ENCODE assay signal across 25 cellular contexts in the genomic region with DNA sequence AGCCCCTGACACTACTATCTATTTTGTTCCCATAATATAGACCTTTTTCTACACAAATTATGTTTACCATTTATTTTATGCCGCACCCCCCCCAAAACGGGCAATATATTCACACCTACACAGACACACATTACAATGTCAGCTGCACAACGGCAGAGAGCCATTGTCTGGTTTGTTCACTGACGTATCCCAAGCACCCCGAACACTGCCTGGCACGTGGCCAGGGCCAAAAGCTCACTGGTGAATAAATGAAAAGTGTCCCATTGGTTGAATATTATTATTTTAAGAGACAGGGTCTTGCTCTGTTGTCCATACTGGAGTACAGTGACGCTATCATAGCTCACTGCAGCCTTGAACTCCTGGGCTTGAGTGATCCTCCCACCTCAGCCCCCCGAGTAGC.
DNase-seq lines count a peak whose midpoint lies in the region; ATAC-seq, FAIRE-seq and TF ChIP-seq lines count a peak whose summit lies in the region.
"Had no signal": no experiment of that assay in that cellular context is flagged by ENCODE, and none has a peak within 500 bp of the region (broad histone marks: within the 10 kb centered on the region; RNA-seq: fewer than 3 reads in every experiment).

No MANE protein-coding gene starts in this region.

- H3K27ac Mint-ChIP-seq in neural progenitor cell, result no peak overlapping the region
- H3K27ac Mint-ChIP-seq: CD4-positive, alpha-beta T cell; H9 had no signal

- 84% methylated on average over 7 of the region's 8 CpGs for WGBS in K562 (ENCODE audit: insufficient coverage, low coverage, missing lambda C conversion rate)
- 79 to 82% methylated on average over 8 of the region's 8 CpGs for WGBS in thyroid gland, 2 donors

- H3K4me2 ChIP-seq in K562 (ENCODE audit: insufficient read depth, low read length), result no peak overlapping the region
- no peak overlapping the region for H3K4me2 ChIP-seq in neural progenitor cell
- no peak overlapping the region for H3K4me2 ChIP-seq in OCI-LY7 (ENCODE audit: low read length)
- H3K4me2 ChIP-seq: A549; BLaER1 treated with 17β-estradiol and CSF1 and Interleukin-3, amounts not matched to agents 10 nM and 100 nM had no signal

- H3F3A ChIP-seq in neural progenitor cell (ENCODE audit: low read depth), result no peaks in the 10 kb centered on the region

- TF ChIP-seq EP300 in K562 (IDR thresholded peaks at IDR 0.05; ENCODE audit: low read length), result no peak

- H3K4me3 ChIP-seq in K562, result no peak overlapping the region
- H3K4me3 ChIP-seq in neural progenitor cell, result no peak overlapping the region
- no peak overlapping the region for H3K4me3 ChIP-seq in thyroid gland (replicated peaks in 1 of 3)
- no peak overlapping the region for H3K4me3 ChIP-seq in OCI-LY7 (ENCODE audit: low read depth, low read length, poor library complexity, severe bottlenecking)
- H3K4me3 ChIP-seq: A549; BLaER1 treated with 17β-estradiol and CSF1 and Interleukin-3, amounts not matched to agents 10 nM and 100 nM; GM23248 had no signal

- H2AFZ ChIP-seq in K562 (ENCODE audit: low read depth, low read length) (no peak overlapping the region), neural progenitor cell (replicated peaks) (no peak overlapping the region), OCI-LY7 (ENCODE audit: low read length) (no peak overlapping the region)
- H2AFZ ChIP-seq: GM23248 had no signal

- DNase-seq in K562 (ENCODE audit: extremely low read depth in 1 of 4, low spot score in 3 of 4) (no peak), neural progenitor cell (ENCODE audit: low spot score) (no peak), thyroid gland (no peak), OCI-LY7 (ENCODE audit: low spot score) (no peak)
- DNase-seq: 8988T; ACHN; AML-193; BE2C; CD4-positive, alpha-beta T cell; CD8-positive, alpha-beta memory T cell; DMS 273 treated with DMSO at 0.1 percent for 48 hours; DMS79; EL; GDM1; GM23248; H9 had no signal

- intact Hi-C loops in K562 (cut with micrococcal nuclease) (no loop called here), thyroid gland (cut with DNase I) (no loop called here), OCI-LY7 (cut with micrococcal nuclease; ENCODE audit: unreplicated experiment) (no loop called here)

- no peaks in the 10 kb centered on the region for H3K27me3 Mint-ChIP-seq in neural progenitor cell (ENCODE audit: insufficient read depth, low read depth)
- H3K27me3 Mint-ChIP-seq: CD4-positive, alpha-beta T cell; CD8-positive, alpha-beta memory T cell had no signal

- CTCF ChIA-PET in K562 (lab: Yijun Ruan, JAX; ENCODE audit: low intra/inter-chr PET ratio), result no interaction called here
- CTCF ChIA-PET in OCI-LY7 (lab: Charles Lee; ENCODE audit: unreplicated experiment), result no interaction called here

- H3K36me3 ChIP-seq in K562 (ENCODE audit: control insufficient read depth, insufficient read depth, low read length), result no peaks in the 10 kb centered on the region; the same call in 2 of the 3 replicates
- H3K36me3 ChIP-seq in neural progenitor cell, result no peaks in the 10 kb centered on the region
- no peaks in the 10 kb centered on the region for H3K36me3 ChIP-seq in thyroid gland
- H3K36me3 ChIP-seq in OCI-LY7 (ENCODE audit: insufficient read depth, low read length), result no peaks in the 10 kb centered on the region
- H3K36me3 ChIP-seq: BE2C had no signal

- peaks cover 48% of the 10 kb centered on the region for H3K79me2 ChIP-seq in K562 (ENCODE audit: control insufficient read depth, insufficient read depth, low read length)
- H3K79me2 ChIP-seq in neural progenitor cell (ENCODE audit: low read depth), result peaks cover 36% of the 10 kb centered on the region
- H3K79me2 ChIP-seq in OCI-LY7 (ENCODE audit: insufficient read depth, low read depth, low read length), result no peaks in the 10 kb centered on the region; the same call in 1 of the 2 replicates

- H3K4me1 ChIP-seq in K562 (replicated peaks in 1 of 2; ENCODE audit: control insufficient read depth in 2 of 2, insufficient read depth in 2 of 2, low read length in 2 of 2) (peaks cover 0 to 23% of the 10 kb centered on the region in 2 experiments; a peak in 2 of 5 replicates), neural progenitor cell (peaks cover 15% of the 10 kb centered on the region), thyroid gland (peaks cover 80 to 83% of the 10 kb centered on the region in 2 donors), OCI-LY7 (ENCODE audit: insufficient read depth, low read length, poor library complexity, severe bottlenecking) (no peaks in the 10 kb centered on the region)

- H3K9me3 ChIP-seq in K562 (replicated peaks; ENCODE audit: control insufficient read depth, insufficient read depth, low read depth, low read length) (no peaks in the 10 kb centered on the region), neural progenitor cell (ENCODE audit: low read depth) (no peaks in the 10 kb centered on the region), thyroid gland (no peaks in the 10 kb centered on the region), OCI-LY7 (ENCODE audit: low read length) (no peaks in the 10 kb centered on the region)
- H3K9me3 ChIP-seq: A549; BE2C; BLaER1 treated with 17β-estradiol and CSF1 and Interleukin-3, amounts not matched to agents 10 nM and 100 nM had no signal

- no TSS peak for BruUV-seq in K562 (replicated peaks; lab: Mats Ljungman, UMichigan)
- BruUV-seq in OCI-LY7 (replicated peaks; lab: Mats Ljungman, UMichigan), result no TSS peak

- no peaks in the 10 kb centered on the region for H3K9me1 ChIP-seq in K562 (ENCODE audit: control insufficient read depth, insufficient read depth, low read length)

- H4K20me1 ChIP-seq in K562 (replicated peaks; ENCODE audit: control insufficient read depth, insufficient read depth, low read length) (no peaks in the 10 kb centered on the region), neural progenitor cell (ENCODE audit: low read depth) (peaks cover 34% of the 10 kb centered on the region), OCI-LY7 (ENCODE audit: insufficient read depth, low read length) (no peaks in the 10 kb centered on the region)

- H3K9ac ChIP-seq in K562 (ENCODE audit: insufficient read depth in 1 of 2, low read depth in 2 of 2, low read length in 2 of 2), result no peak overlapping the region
- H3K9ac ChIP-seq in neural progenitor cell, result no peak overlapping the region
- H3K9ac ChIP-seq: BLaER1 treated with 17β-estradiol and CSF1 and Interleukin-3, amounts not matched to agents 10 nM and 100 nM; GM23248 had no signal

- in situ Hi-C loops in K562 (cut with MboI), result no loop called here

- TF ChIP-seq CTCF in K562 (IDR thresholded peaks at IDR 0.05 in 2 of 3, conservative IDR thresholded peaks at IDR 0.05 in 1 of 3; ENCODE audit: insufficient read depth in 2 of 3, low read depth in 1 of 3, low read length in 3 of 3), result no peak
- TF ChIP-seq CTCF in neural progenitor cell (IDR thresholded peaks at IDR 0.05), result no peak
- no peak for TF ChIP-seq CTCF in thyroid gland (IDR thresholded peaks at IDR 0.05)
- TF ChIP-seq CTCF in OCI-LY7 (conservative IDR thresholded peaks at IDR 0.05; ENCODE audit: low read length), result no peak

- H3K4me3 Mint-ChIP-seq in neural progenitor cell, result peak overlapping the region; percentile 18
- H3K4me3 Mint-ChIP-seq: CD14-positive monocyte; CD4-positive, alpha-beta T cell; CD8-positive, alpha-beta memory T cell; H9 had no signal

- POLR2A ChIA-PET in K562 (lab: Yijun Ruan, JAX), result no interaction called here
- POLR2A ChIA-PET in OCI-LY7 (lab: Charles Lee), result interaction anchor here (0.8 kb wide), 1 partner anchor 38 kb away, joined by 3 read pairs; no protein-coding TSS in a partner anchor

- no peak overlapping the region for H3K27ac ChIP-seq in K562 (ENCODE audit: extremely low read depth, low read depth, low read length)
- no peak overlapping the region for H3K27ac ChIP-seq in neural progenitor cell
- peak overlapping the region; percentile 37 to 88 (median 78) for H3K27ac ChIP-seq in thyroid gland
- H3K27ac ChIP-seq in OCI-LY7 (ENCODE audit: low read depth, low read length, poor library complexity, severe bottlenecking), result no peak overlapping the region
- H3K27ac ChIP-seq: A549; BLaER1 treated with 17β-estradiol and CSF1 and Interleukin-3, amounts not matched to agents 10 nM and 100 nM; GM23248 had no signal

- no peak for TF ChIP-seq RAD21 in K562 (CRISPR knock-in tag; conservative IDR thresholded peaks at IDR 0.05 in 1 of 2, IDR thresholded peaks at IDR 0.05 in 1 of 2)

- no peaks in the 10 kb centered on the region for H3K9me2 ChIP-seq in OCI-LY7 (ENCODE audit: insufficient read depth, low read length)

- no peak for ATAC-seq in K562
- ATAC-seq in GM21528 (IDR thresholded peaks at IDR 0.05; ENCODE audit: low FRiP score, unreplicated experiment), result no peak
- no peak for ATAC-seq in HG02610 (IDR thresholded peaks at IDR 0.05; ENCODE audit: unreplicated experiment)
- ATAC-seq: A549, HCT116 had no signal

- no peak for TF ChIP-seq POLR2A in K562 (conservative IDR thresholded peaks at IDR 0.05)
- TF ChIP-seq POLR2A in thyroid gland (IDR thresholded peaks at IDR 0.05), result no peak

- peaks cover 2% of the 10 kb centered on the region for H3K36me3 Mint-ChIP-seq in neural progenitor cell

- peaks cover 56% of the 10 kb centered on the region for H3K4me1 Mint-ChIP-seq in neural progenitor cell

- H3K27me3 ChIP-seq in K562 (ENCODE audit: control insufficient read depth in 2 of 2, insufficient read depth in 2 of 2, low read length in 2 of 2) (no peaks in the 10 kb centered on the region), neural progenitor cell (no peaks in the 10 kb centered on the region), thyroid gland (no peaks in the 10 kb centered on the region)
- H3K27me3 ChIP-seq: BE2C; BLaER1 treated with 17β-estradiol and CSF1 and Interleukin-3, amounts not matched to agents 10 nM and 100 nM had no signal

- no peak for FAIRE-seq in K562 (lab: Jason Lieb, UNC)
- FAIRE-seq: A549, D721Med, GM12891, GM18507 had no signal

- H3K9me3 Mint-ChIP-seq in neural progenitor cell, result no peaks in the 10 kb centered on the region
- H3K9me3 Mint-ChIP-seq: CD14-positive monocyte; CD4-positive, alpha-beta T cell; CD8-positive, alpha-beta memory T cell; H9 had no signal

TF ChIP-seq in K562, 482 proteins besides CTCF, POLR2A, EP300 and RAD21:
- TF ChIP-seq SREBF2 (CRISPR knock-in tag; IDR thresholded peaks at IDR 0.05) (no peak), NFIC (IDR thresholded peaks at IDR 0.05) (peak; percentile 57), ZNF778 (CRISPR knock-in tag; IDR thresholded peaks at IDR 0.05) (no peak), GTF2E2 (tag; IDR thresholded peaks at IDR 0.05) (no peak), FOSL1 (tag; conservative IDR thresholded peaks at IDR 0.05) (no peak), GATAD2A (IDR thresholded peaks at IDR 0.05) (no peak)

Comparison
In these comparisons a context has a peak if more than half of its experiments do, and no peak if none do; other contexts are left out.
1. H3K27ac ChIP-seq: peak in thyroid gland (3 of 3); none in K562 (single experiment), neural progenitor cell (single experiment) and OCI-LY7 (single experiment).